In the genomic region with DNA sequence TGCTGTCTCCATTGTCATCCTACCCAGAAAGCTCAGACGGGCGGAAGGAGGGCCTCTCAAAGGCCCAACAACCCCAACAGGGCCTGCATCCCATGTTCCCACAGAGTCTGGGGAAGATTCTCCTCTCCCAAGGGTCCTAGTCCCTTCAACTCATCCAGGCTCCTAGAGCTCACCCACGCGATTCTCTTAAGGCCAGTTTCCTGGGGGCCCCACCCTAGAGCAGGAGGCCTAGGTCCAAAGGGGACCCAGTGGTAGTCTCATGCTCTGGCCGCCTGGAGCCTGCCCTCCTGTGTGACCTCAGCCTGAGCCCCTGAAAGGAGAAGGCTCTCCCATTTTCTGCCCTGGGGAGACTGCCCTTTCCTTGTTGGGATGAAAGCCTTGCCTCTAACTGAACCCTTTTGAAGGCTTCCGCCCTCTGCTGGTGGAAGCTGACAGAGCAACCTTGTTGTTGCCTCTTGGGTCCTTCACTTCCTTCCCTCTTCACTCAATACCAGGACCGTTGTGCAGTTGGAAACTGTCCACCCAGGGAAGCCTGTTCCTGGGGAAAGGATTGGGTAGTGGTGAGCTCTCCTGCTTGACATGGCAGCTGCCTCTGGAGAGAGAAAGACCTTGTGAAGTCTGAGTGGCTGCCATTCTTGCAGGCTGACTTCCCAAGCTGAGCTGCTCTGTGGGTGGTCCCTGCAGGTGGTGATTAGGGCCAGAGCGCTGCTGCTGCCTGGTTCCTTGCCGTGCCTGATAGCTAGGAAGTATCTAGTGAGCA, we compare ENCODE assay signal across 8 cellular contexts.
DNase-seq lines count a peak whose midpoint lies in the region; ATAC-seq and TF ChIP-seq lines count a peak whose summit lies in the region.

No MANE protein-coding gene starts in this region.

- H3K27me3 ChIP-seq in kidney epithelial cell (ENCODE audit: control insufficient read depth, insufficient read depth, low read length), result no peaks in the 10 kb centered on the region

- DNase-seq in NCI-H2029 (lab: John Stamatoyannopoulos, UW), result peak; percentile 18
- DNase-seq in NCI-H2029 treated with DMSO at 0.1 percent for 48 hours (lab: John Stamatoyannopoulos, UW), result no peak
- DNase-seq in HT1080 (ENCODE audit: low read depth), result peak; percentile 67
- peak; percentile 41 for DNase-seq in astrocyte of the spinal cord (ENCODE audit: low read depth, low spot score)
- DNase-seq in kidney epithelial cell (ENCODE audit: low read depth), result no peak
- DNase-seq in stimulated activated naive CD4-positive, alpha-beta T cell treated with Interleukin-2 at 50 U/mL for 16 hours (lab: John Stamatoyannopoulos, UW), result peak; percentile 25

- in situ Hi-C loops in astrocyte of the spinal cord (cut with HindIII; ENCODE audit: low sequenced_read_pairs), result no loop called here

- H3K4me3 ChIP-seq in astrocyte of the spinal cord (ENCODE audit: low read depth, low read length) (no peak overlapping the region), kidney epithelial cell (ENCODE audit: low read depth, low read length) (no peak overlapping the region)

- peaks cover 2% of the 10 kb centered on the region for H3K36me3 ChIP-seq in kidney epithelial cell (ENCODE audit: control insufficient read depth, insufficient read depth, low read length)

- TF ChIP-seq CTCF in astrocyte of the spinal cord (IDR thresholded peaks at IDR 0.05; ENCODE audit: low read depth, low read length) (peak; percentile 74), kidney epithelial cell (IDR thresholded peaks at IDR 0.05; ENCODE audit: insufficient read depth, low read length, poor library complexity, severe bottlenecking) (peak; percentile 70)

- ATAC-seq in SK-N-SH treated with all-trans-retinoic acid at 6 μM for 48 hours (peak; percentile 89), HG03521 (IDR thresholded peaks at IDR 0.05; ENCODE audit: unreplicated experiment) (no peak)

TF ChIP-seq in SK-N-SH treated with all-trans-retinoic acid at 6 μM for 48 hours, 23 proteins besides CTCF, POLR2A, EP300 and RAD21:
- TF ChIP-seq, protein P1, sequence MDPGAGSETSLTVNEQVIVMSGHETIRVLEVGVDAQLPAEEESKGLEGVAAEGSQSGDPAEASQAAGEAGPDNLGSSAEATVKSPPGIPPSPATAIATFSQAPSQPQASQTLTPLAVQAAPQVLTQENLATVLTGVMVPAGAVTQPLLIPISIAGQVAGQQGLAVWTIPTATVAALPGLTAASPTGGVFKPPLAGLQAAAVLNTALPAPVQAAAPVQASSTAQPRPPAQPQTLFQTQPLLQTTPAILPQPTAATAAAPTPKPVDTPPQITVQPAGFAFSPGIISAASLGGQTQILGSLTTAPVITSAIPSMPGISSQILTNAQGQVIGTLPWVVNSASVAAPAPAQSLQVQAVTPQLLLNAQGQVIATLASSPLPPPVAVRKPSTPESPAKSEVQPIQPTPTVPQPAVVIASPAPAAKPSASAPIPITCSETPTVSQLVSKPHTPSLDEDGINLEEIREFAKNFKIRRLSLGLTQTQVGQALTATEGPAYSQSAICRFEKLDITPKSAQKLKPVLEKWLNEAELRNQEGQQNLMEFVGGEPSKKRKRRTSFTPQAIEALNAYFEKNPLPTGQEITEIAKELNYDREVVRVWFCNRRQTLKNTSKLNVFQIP (CRISPR knock-in tag; IDR thresholded peaks at IDR 0.05; ENCODE audit: borderline replicate concordance, low read depth), result no peak
- TF ChIP-seq ZC3H10 (CRISPR knock-in tag; IDR thresholded peaks at IDR 0.05), result no peak
- no peak for TF ChIP-seq PPARA (CRISPR knock-in tag; IDR thresholded peaks at IDR 0.05; ENCODE audit: borderline replicate concordance)
- TF ChIP-seq RARB (CRISPR knock-in tag; IDR thresholded peaks at IDR 0.05), result no peak
- TF ChIP-seq CSDC2 (CRISPR knock-in tag; IDR thresholded peaks at IDR 0.05), result no peak
- no peak for TF ChIP-seq GLIS3 (CRISPR knock-in tag; IDR thresholded peaks at IDR 0.05)
- TF ChIP-seq, protein P2, sequence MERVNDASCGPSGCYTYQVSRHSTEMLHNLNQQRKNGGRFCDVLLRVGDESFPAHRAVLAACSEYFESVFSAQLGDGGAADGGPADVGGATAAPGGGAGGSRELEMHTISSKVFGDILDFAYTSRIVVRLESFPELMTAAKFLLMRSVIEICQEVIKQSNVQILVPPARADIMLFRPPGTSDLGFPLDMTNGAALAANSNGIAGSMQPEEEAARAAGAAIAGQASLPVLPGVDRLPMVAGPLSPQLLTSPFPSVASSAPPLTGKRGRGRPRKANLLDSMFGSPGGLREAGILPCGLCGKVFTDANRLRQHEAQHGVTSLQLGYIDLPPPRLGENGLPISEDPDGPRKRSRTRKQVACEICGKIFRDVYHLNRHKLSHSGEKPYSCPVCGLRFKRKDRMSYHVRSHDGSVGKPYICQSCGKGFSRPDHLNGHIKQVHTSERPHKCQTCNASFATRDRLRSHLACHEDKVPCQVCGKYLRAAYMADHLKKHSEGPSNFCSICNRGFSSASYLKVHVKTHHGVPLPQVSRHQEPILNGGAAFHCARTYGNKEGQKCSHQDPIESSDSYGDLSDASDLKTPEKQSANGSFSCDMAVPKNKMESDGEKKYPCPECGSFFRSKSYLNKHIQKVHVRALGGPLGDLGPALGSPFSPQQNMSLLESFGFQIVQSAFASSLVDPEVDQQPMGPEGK (CRISPR knock-in tag; IDR thresholded peaks at IDR 0.05; ENCODE audit: borderline replicate concordance), result no peak
- TF ChIP-seq, protein P3, sequence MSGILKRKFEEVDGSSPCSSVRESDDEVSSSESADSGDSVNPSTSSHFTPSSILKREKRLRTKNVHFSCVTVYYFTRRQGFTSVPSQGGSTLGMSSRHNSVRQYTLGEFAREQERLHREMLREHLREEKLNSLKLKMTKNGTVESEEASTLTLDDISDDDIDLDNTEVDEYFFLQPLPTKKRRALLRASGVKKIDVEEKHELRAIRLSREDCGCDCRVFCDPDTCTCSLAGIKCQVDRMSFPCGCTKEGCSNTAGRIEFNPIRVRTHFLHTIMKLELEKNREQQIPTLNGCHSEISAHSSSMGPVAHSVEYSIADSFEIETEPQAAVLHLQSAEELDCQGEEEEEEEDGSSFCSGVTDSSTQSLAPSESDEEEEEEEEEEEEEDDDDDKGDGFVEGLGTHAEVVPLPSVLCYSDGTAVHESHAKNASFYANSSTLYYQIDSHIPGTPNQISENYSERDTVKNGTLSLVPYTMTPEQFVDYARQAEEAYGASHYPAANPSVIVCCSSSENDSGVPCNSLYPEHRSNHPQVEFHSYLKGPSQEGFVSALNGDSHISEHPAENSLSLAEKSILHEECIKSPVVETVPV (CRISPR knock-in tag; IDR thresholded peaks at IDR 0.05), result no peak
- no peak for TF ChIP-seq OSR1 (CRISPR knock-in tag; IDR thresholded peaks at IDR 0.05)
- TF ChIP-seq BACH2 (CRISPR knock-in tag; IDR thresholded peaks at IDR 0.05; ENCODE audit: borderline replicate concordance), result no peak
- TF ChIP-seq, protein P4, sequence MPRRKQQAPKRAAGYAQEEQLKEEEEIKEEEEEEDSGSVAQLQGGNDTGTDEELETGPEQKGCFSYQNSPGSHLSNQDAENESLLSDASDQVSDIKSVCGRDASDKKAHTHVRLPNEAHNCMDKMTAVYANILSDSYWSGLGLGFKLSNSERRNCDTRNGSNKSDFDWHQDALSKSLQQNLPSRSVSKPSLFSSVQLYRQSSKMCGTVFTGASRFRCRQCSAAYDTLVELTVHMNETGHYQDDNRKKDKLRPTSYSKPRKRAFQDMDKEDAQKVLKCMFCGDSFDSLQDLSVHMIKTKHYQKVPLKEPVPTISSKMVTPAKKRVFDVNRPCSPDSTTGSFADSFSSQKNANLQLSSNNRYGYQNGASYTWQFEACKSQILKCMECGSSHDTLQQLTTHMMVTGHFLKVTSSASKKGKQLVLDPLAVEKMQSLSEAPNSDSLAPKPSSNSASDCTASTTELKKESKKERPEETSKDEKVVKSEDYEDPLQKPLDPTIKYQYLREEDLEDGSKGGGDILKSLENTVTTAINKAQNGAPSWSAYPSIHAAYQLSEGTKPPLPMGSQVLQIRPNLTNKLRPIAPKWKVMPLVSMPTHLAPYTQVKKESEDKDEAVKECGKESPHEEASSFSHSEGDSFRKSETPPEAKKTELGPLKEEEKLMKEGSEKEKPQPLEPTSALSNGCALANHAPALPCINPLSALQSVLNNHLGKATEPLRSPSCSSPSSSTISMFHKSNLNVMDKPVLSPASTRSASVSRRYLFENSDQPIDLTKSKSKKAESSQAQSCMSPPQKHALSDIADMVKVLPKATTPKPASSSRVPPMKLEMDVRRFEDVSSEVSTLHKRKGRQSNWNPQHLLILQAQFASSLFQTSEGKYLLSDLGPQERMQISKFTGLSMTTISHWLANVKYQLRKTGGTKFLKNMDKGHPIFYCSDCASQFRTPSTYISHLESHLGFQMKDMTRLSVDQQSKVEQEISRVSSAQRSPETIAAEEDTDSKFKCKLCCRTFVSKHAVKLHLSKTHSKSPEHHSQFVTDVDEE (CRISPR knock-in tag; IDR thresholded peaks at IDR 0.05), result no peak
- no peak for TF ChIP-seq TCF4 (CRISPR knock-in tag; IDR thresholded peaks at IDR 0.05; ENCODE audit: borderline replicate concordance)
- no peak for TF ChIP-seq ZNF70 (CRISPR knock-in tag; IDR thresholded peaks at IDR 0.05)
- no peak for TF ChIP-seq ISL1 (CRISPR knock-in tag; IDR thresholded peaks at IDR 0.05)
- TF ChIP-seq TOX (CRISPR knock-in tag; IDR thresholded peaks at IDR 0.05; ENCODE audit: borderline replicate concordance), result no peak

Comparison
In these comparisons a context has a peak if more than half of its experiments do, and no peak if none do; other contexts are left out.
1. DNase-seq: peak in NCI-H2029 (single experiment), HT1080 (single experiment), astrocyte of the spinal cord (single experiment) and stimulated activated naive CD4-positive, alpha-beta T cell treated with Interleukin-2 at 50 U/mL for 16 hours (single experiment); none in NCI-H2029 treated with DMSO at 0.1 percent for 48 hours (single experiment) and kidney epithelial cell (single experiment).